ENCODE assay signal across 3 cellular contexts in the genomic region with DNA sequence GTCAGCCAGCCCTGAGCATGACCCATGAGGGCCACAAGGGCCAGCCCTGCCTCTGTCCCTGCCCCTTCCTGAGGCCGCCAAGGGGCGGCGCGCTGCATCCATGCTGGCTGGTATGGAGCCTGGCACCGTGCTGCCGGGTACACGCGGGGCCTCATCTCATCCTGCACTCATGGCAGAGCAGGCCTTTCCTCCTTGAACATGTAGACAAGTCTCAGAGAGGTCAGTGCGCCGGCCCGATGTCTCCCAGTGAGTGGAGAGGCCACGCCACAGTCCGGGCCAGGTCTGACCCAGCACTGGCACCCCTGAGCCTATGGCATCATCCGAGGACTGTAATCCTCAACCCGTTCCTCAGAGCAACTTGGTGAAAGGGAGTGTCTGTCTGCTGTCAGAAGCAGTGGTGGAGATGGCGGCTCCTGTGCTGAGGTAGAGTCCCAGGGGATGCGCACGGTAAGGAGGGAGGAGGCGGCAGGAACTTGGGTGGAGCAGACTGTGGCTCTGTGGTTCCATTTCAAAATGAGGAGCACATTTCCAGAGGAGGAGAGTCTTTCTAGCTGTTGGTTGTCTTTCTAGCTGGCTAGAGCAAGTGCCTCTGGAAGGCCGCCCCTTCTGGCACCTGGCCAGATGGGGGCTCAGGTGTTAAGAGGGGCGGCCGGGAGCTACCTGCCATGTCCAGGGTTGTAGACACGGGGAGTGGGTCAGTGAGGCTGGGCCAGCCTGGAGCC.
TF ChIP-seq lines count a peak whose summit lies in the region.

No MANE protein-coding gene starts in this region.

TF ChIP-seq in liver, 16 proteins besides CTCF, POLR2A, EP300 and RAD21:
- TF ChIP-seq, protein P1, sequence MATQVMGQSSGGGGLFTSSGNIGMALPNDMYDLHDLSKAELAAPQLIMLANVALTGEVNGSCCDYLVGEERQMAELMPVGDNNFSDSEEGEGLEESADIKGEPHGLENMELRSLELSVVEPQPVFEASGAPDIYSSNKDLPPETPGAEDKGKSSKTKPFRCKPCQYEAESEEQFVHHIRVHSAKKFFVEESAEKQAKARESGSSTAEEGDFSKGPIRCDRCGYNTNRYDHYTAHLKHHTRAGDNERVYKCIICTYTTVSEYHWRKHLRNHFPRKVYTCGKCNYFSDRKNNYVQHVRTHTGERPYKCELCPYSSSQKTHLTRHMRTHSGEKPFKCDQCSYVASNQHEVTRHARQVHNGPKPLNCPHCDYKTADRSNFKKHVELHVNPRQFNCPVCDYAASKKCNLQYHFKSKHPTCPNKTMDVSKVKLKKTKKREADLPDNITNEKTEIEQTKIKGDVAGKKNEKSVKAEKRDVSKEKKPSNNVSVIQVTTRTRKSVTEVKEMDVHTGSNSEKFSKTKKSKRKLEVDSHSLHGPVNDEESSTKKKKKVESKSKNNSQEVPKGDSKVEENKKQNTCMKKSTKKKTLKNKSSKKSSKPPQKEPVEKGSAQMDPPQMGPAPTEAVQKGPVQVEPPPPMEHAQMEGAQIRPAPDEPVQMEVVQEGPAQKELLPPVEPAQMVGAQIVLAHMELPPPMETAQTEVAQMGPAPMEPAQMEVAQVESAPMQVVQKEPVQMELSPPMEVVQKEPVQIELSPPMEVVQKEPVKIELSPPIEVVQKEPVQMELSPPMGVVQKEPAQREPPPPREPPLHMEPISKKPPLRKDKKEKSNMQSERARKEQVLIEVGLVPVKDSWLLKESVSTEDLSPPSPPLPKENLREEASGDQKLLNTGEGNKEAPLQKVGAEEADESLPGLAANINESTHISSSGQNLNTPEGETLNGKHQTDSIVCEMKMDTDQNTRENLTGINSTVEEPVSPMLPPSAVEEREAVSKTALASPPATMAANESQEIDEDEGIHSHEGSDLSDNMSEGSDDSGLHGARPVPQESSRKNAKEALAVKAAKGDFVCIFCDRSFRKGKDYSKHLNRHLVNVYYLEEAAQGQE (IDR thresholded peaks at IDR 0.05), result no peak
- TF ChIP-seq FOXA2 (IDR thresholded peaks at IDR 0.05) (no peak), YY1 (IDR thresholded peaks at IDR 0.05) (no peak), GABPA (IDR thresholded peaks at IDR 0.05 in 1 of 2, conservative IDR thresholded peaks at IDR 0.05 in 1 of 2) (no peak), HNF4G (IDR thresholded peaks at IDR 0.05) (no peak), SP1 (IDR thresholded peaks at IDR 0.05) (no peak), JUND (IDR thresholded peaks at IDR 0.05) (no peak), HNF4A (conservative IDR thresholded peaks at IDR 0.05) (no peak), RXRA (IDR thresholded peaks at IDR 0.05) (no peak), NR2F2 (IDR thresholded peaks at IDR 0.05) (no peak), EGR1 (IDR thresholded peaks at IDR 0.05; ENCODE audit: low read depth in 2 of 2) (no peak), TAF1 (conservative IDR thresholded peaks at IDR 0.05) (no peak), FOXA1 (IDR thresholded peaks at IDR 0.05) (no peak)
- TF ChIP-seq, protein P2, sequence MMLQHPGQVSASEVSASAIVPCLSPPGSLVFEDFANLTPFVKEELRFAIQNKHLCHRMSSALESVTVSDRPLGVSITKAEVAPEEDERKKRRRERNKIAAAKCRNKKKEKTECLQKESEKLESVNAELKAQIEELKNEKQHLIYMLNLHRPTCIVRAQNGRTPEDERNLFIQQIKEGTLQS (IDR thresholded peaks at IDR 0.05), result no peak
- TF ChIP-seq, protein P3, sequence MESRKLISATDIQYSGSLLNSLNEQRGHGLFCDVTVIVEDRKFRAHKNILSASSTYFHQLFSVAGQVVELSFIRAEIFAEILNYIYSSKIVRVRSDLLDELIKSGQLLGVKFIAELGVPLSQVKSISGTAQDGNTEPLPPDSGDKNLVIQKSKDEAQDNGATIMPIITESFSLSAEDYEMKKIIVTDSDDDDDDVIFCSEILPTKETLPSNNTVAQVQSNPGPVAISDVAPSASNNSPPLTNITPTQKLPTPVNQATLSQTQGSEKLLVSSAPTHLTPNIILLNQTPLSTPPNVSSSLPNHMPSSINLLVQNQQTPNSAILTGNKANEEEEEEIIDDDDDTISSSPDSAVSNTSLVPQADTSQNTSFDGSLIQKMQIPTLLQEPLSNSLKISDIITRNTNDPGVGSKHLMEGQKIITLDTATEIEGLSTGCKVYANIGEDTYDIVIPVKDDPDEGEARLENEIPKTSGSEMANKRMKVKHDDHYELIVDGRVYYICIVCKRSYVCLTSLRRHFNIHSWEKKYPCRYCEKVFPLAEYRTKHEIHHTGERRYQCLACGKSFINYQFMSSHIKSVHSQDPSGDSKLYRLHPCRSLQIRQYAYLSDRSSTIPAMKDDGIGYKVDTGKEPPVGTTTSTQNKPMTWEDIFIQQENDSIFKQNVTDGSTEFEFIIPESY (IDR thresholded peaks at IDR 0.05), result no peak
- TF ChIP-seq, protein P4, sequence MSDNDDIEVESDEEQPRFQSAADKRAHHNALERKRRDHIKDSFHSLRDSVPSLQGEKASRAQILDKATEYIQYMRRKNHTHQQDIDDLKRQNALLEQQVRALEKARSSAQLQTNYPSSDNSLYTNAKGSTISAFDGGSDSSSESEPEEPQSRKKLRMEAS (IDR thresholded peaks at IDR 0.05), result no peak

TF ChIP-seq in HepG2, 621 proteins besides CTCF, POLR2A, EP300 and RAD21:
- TF ChIP-seq GFI1 (CRISPR knock-in tag; IDR thresholded peaks at IDR 0.05; ENCODE audit: borderline replicate concordance) (no peak), FOXK1 (CRISPR knock-in tag; IDR thresholded peaks at IDR 0.05; ENCODE audit: borderline replicate concordance, low read depth) (no peak), ZBTB42 (CRISPR knock-in tag; IDR thresholded peaks at IDR 0.05) (no peak), EHMT2 (IDR thresholded peaks at IDR 0.05; ENCODE audit: borderline replicate concordance, low read depth, low read length) (no peak), ZNF451 (CRISPR knock-in tag; IDR thresholded peaks at IDR 0.05) (no peak), ZNF235 (CRISPR knock-in tag; IDR thresholded peaks at IDR 0.05; ENCODE audit: borderline replicate concordance) (no peak), ZNF839 (CRISPR knock-in tag; IDR thresholded peaks at IDR 0.05; ENCODE audit: borderline replicate concordance) (no peak)
- TF ChIP-seq, protein P5, sequence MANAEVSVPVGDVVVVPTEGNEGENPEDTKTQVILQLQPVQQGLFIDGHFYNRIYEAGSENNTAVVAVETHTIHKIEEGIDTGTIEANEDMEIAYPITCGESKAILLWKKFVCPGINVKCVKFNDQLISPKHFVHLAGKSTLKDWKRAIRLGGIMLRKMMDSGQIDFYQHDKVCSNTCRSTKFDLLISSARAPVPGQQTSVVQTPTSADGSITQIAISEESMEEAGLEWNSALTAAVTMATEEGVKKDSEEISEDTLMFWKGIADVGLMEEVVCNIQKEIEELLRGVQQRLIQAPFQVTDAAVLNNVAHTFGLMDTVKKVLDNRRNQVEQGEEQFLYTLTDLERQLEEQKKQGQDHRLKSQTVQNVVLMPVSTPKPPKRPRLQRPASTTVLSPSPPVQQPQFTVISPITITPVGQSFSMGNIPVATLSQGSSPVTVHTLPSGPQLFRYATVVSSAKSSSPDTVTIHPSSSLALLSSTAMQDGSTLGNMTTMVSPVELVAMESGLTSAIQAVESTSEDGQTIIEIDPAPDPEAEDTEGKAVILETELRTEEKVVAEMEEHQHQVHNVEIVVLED (CRISPR knock-in tag; IDR thresholded peaks at IDR 0.05; ENCODE audit: borderline replicate concordance), result no peak

TF ChIP-seq in GM23338, 12 proteins besides CTCF, POLR2A, EP300 and RAD21:
- TF ChIP-seq ZNF114 (CRISPR knock-in tag; IDR thresholded peaks at IDR 0.05), result no peak
TF ChIP-seq in GM23338: peak in this region for 0.
